In the genomic region with DNA sequence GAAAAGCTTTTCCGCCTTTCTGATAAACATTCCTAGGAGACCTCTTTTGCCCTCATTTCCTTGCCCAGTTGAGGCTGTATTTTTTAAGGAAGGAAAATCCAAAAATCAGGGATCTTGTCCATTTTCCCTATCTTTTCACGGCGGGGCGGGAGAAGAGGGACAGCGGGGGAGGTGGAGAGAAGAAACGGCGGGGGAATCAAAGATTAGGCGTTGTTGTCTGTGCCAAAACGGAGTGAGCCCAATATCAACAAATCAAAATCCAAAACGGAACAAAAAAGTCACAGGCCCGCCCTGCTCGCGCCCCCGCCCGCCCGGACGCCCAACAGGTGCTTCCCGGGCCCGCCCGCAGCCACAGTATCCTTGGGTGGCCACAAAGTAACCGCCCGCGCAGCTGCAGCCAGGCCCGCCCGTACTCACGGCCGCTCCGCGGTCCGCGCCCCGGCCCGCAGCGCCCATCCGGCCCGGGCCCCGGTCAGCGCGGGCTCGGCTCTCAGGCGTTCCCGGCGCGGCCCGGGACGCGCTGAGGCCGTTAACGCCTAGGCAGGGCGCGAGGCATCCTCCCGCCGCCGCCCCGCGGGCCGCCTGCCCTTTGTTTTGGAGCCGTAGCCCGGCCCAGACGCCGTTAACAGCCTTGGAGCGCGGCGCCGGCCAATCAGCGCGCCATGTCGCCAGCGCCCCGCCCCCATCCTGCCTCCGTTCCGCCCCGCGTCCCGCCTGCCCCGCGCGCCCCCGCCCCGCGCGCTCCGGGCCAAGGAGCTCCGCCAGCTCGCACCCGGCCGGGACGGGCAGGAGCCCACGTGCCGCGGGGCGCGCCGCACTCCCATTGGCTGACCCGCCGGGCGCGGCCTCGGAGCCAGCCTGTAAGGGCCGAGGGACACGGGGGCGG, we compare ENCODE assay signal across 1 cellular context.
TF ChIP-seq lines count a peak whose summit lies in the region.

A gene with protein sequence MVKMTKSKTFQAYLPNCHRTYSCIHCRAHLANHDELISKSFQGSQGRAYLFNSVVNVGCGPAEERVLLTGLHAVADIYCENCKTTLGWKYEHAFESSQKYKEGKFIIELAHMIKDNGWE (minus strand): TSS at position 597 of the 886 bp plus-strand sequence. CDS start 25,050 bp downstream, outside the sequence.

TF ChIP-seq in K562, 482 proteins besides CTCF, POLR2A, EP300 and RAD21 (continued from another document and continues in another):
- TF ChIP-seq, protein P1, sequence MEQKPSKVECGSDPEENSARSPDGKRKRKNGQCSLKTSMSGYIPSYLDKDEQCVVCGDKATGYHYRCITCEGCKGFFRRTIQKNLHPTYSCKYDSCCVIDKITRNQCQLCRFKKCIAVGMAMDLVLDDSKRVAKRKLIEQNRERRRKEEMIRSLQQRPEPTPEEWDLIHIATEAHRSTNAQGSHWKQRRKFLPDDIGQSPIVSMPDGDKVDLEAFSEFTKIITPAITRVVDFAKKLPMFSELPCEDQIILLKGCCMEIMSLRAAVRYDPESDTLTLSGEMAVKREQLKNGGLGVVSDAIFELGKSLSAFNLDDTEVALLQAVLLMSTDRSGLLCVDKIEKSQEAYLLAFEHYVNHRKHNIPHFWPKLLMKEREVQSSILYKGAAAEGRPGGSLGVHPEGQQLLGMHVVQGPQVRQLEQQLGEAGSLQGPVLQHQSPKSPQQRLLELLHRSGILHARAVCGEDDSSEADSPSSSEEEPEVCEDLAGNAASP (IDR thresholded peaks at IDR 0.05), result no peak
- TF ChIP-seq SRSF3 (IDR thresholded peaks at IDR 0.05; ENCODE audit: insufficient read depth, low read length) (no peak), POLR3G (IDR thresholded peaks at IDR 0.05; ENCODE audit: extremely low read depth, insufficient read length, insufficient replicate concordance) (no peak), SUPT5H (IDR thresholded peaks at IDR 0.05) (no peak), SP1 (CRISPR knock-in tag; IDR thresholded peaks at IDR 0.05) (no peak), NFYB (IDR thresholded peaks at IDR 0.05; ENCODE audit: extremely low read depth, insufficient read length) (no peak), CAMTA2 (CRISPR knock-in tag; conservative IDR thresholded peaks at IDR 0.05) (no peak), FOXP1 (CRISPR knock-in tag; IDR thresholded peaks at IDR 0.05) (no peak), HEY1 (CRISPR knock-in tag; IDR thresholded peaks at IDR 0.05; ENCODE audit: borderline replicate concordance) (no peak), JUND (IDR thresholded peaks at IDR 0.05; ENCODE audit: borderline replicate concordance, low read depth, low read length) (peak; percentile 62), JUND (tag; IDR thresholded peaks at IDR 0.05; ENCODE audit: borderline replicate concordance, low read depth, low read length) (no peak), ARID1B (IDR thresholded peaks at IDR 0.05) (no peak), RBM34 (IDR thresholded peaks at IDR 0.05; ENCODE audit: borderline replicate concordance, insufficient read depth, low read length) (no peak), NRF1 (conservative IDR thresholded peaks at IDR 0.05 in 1 of 2, IDR thresholded peaks at IDR 0.05 in 1 of 2) (no peak), TARDBP (IDR thresholded peaks at IDR 0.05) (no peak), ZNF561 (CRISPR knock-in tag; conservative IDR thresholded peaks at IDR 0.05) (no peak), ZNF76 (CRISPR knock-in tag; IDR thresholded peaks at IDR 0.05; ENCODE audit: borderline replicate concordance) (no peak), NR4A1 (CRISPR knock-in tag; IDR thresholded peaks at IDR 0.05) (no peak), NR4A1 (tag; IDR thresholded peaks at IDR 0.05) (no peak), YY1 (IDR thresholded peaks at IDR 0.05; ENCODE audit: borderline replicate concordance in 1 of 3, control insufficient read depth in 1 of 3, extremely low read depth in 1 of 3, insufficient read depth in 3 of 3, insufficient read length in 1 of 3, insufficient replicate concordance in 2 of 3, low read depth in 1 of 3, low read length in 2 of 3) (peak in 1 of 3 experiments; percentile 22), ZNF830 (CRISPR knock-in tag; IDR thresholded peaks at IDR 0.05) (no peak), U2AF2 (optimal IDR thresholded peaks at IDR 0.05; ENCODE audit: low read depth, low read length) (no peak), CHD2 (IDR thresholded peaks at IDR 0.05; ENCODE audit: low read depth, low read length) (peak; percentile 88), CBX3 (IDR thresholded peaks at IDR 0.05; ENCODE audit: borderline replicate concordance in 1 of 2, low read length in 2 of 2) (peak in 1 of 2 experiments; percentile 29; a peak in 1 of 3 replicates), TSC22D4 (tag; IDR thresholded peaks at IDR 0.05) (no peak), PHB (CRISPR knock-in tag; IDR thresholded peaks at IDR 0.05) (no peak), BRF1 (IDR thresholded peaks at IDR 0.05; ENCODE audit: borderline replicate concordance, extremely low read depth, insufficient read length) (no peak), CBX5 (IDR thresholded peaks at IDR 0.05; ENCODE audit: borderline replicate concordance, low read depth) (no peak), ZFPM2 (CRISPR knock-in tag; IDR thresholded peaks at IDR 0.05) (no peak), PCBP2 (IDR thresholded peaks at IDR 0.05; ENCODE audit: low read depth, low read length, poor library complexity, severe bottlenecking) (no peak), RBM22 (IDR thresholded peaks at IDR 0.05; ENCODE audit: low read depth, low read length, poor library complexity, severe bottlenecking) (no peak)
- TF ChIP-seq, protein P2, sequence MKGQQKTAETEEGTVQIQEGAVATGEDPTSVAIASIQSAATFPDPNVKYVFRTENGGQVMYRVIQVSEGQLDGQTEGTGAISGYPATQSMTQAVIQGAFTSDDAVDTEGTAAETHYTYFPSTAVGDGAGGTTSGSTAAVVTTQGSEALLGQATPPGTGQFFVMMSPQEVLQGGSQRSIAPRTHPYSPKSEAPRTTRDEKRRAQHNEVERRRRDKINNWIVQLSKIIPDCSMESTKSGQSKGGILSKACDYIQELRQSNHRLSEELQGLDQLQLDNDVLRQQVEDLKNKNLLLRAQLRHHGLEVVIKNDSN (CRISPR knock-in tag; IDR thresholded peaks at IDR 0.05), result no peak
- TF ChIP-seq, protein P3, sequence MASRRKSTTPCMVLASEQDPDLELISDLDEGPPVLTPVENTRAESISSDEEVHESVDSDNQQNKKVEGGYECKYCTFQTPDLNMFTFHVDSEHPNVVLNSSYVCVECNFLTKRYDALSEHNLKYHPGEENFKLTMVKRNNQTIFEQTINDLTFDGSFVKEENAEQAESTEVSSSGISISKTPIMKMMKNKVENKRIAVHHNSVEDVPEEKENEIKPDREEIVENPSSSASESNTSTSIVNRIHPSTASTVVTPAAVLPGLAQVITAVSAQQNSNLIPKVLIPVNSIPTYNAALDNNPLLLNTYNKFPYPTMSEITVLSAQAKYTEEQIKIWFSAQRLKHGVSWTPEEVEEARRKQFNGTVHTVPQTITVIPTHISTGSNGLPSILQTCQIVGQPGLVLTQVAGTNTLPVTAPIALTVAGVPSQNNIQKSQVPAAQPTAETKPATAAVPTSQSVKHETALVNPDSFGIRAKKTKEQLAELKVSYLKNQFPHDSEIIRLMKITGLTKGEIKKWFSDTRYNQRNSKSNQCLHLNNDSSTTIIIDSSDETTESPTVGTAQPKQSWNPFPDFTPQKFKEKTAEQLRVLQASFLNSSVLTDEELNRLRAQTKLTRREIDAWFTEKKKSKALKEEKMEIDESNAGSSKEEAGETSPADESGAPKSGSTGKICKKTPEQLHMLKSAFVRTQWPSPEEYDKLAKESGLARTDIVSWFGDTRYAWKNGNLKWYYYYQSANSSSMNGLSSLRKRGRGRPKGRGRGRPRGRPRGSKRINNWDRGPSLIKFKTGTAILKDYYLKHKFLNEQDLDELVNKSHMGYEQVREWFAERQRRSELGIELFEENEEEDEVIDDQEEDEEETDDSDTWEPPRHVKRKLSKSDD (conservative IDR thresholded peaks at IDR 0.05; ENCODE audit: low read length), result peak; percentile 73; the same call in 1 of the 2 replicates
- TF ChIP-seq, protein P4, sequence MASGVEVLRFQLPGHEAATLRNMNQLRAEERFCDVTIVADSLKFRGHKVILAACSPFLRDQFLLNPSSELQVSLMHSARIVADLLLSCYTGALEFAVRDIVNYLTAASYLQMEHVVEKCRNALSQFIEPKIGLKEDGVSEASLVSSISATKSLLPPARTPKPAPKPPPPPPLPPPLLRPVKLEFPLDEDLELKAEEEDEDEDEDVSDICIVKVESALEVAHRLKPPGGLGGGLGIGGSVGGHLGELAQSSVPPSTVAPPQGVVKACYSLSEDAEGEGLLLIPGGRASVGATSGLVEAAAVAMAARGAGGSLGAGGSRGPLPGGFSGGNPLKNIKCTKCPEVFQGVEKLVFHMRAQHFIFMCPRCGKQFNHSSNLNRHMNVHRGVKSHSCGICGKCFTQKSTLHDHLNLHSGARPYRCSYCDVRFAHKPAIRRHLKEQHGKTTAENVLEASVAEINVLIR (CRISPR knock-in tag; IDR thresholded peaks at IDR 0.05), result no peak
- TF ChIP-seq, protein P5, sequence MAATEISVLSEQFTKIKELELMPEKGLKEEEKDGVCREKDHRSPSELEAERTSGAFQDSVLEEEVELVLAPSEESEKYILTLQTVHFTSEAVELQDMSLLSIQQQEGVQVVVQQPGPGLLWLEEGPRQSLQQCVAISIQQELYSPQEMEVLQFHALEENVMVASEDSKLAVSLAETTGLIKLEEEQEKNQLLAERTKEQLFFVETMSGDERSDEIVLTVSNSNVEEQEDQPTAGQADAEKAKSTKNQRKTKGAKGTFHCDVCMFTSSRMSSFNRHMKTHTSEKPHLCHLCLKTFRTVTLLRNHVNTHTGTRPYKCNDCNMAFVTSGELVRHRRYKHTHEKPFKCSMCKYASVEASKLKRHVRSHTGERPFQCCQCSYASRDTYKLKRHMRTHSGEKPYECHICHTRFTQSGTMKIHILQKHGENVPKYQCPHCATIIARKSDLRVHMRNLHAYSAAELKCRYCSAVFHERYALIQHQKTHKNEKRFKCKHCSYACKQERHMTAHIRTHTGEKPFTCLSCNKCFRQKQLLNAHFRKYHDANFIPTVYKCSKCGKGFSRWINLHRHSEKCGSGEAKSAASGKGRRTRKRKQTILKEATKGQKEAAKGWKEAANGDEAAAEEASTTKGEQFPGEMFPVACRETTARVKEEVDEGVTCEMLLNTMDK (IDR thresholded peaks at IDR 0.05; ENCODE audit: borderline replicate concordance, insufficient read depth, low read depth, low read length, poor library complexity, severe bottlenecking), result no peak
- TF ChIP-seq, protein P6, sequence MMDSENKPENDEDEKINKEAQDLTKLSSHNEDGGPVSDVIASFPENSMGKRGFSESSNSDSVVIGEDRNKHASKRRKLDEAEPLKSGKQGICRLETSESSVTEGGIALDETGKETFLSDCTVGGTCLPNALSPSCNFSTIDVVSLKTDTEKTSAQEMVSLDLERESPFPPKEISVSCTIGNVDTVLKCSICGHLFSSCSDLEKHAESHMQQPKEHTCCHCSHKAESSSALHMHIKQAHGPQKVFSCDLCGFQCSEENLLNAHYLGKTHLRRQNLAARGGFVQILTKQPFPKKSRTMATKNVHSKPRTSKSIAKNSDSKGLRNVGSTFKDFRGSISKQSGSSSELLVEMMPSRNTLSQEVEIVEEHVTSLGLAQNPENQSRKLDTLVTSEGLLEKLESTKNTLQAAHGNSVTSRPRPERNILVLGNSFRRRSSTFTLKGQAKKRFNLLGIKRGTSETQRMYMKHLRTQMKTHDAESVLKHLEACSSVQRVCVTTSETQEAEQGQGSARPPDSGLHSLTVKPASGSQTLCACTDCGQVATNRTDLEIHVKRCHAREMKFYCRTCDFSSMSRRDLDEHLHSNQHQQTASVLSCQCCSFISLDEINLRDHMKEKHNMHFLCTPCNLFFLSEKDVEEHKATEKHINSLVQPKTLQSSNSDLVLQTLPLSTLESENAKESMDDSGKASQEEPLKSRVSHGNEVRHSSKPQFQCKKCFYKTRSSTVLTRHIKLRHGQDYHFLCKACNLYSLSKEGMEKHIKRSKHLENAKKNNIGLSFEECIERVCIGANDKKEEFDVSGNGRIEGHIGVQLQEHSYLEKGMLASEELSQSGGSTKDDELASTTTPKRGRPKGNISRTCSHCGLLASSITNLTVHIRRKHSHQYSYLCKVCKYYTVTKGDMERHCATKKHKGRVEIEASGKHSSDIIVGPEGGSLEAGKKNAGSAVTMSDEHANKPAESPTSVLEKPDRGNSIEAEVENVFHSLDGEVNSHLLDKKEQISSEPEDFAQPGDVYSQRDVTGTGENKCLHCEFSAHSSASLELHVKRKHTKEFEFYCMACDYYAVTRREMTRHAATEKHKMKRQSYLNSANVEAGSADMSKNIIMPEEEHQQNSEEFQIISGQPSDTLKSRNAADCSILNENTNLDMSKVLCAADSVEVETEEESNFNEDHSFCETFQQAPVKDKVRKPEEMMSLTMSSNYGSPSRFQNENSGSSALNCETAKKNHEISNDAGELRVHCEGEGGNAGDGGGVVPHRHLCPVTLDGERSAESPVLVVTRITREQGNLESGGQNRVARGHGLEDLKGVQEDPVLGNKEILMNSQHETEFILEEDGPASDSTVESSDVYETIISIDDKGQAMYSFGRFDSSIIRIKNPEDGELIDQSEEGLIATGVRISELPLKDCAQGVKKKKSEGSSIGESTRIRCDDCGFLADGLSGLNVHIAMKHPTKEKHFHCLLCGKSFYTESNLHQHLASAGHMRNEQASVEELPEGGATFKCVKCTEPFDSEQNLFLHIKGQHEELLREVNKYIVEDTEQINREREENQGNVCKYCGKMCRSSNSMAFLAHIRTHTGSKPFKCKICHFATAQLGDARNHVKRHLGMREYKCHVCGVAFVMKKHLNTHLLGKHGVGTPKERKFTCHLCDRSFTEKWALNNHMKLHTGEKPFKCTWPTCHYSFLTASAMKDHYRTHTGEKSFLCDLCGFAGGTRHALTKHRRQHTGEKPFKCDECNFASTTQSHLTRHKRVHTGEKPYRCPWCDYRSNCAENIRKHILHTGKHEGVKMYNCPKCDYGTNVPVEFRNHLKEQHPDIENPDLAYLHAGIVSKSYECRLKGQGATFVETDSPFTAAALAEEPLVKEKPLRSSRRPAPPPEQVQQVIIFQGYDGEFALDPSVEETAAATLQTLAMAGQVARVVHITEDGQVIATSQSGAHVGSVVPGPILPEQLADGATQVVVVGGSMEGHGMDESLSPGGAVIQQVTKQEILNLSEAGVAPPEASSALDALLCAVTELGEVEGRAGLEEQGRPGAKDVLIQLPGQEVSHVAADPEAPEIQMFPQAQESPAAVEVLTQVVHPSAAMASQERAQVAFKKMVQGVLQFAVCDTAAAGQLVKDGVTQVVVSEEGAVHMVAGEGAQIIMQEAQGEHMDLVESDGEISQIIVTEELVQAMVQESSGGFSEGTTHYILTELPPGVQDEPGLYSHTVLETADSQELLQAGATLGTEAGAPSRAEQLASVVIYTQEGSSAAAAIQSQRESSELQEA (IDR thresholded peaks at IDR 0.05; ENCODE audit: low read depth), result no peak
- TF ChIP-seq, protein P7, sequence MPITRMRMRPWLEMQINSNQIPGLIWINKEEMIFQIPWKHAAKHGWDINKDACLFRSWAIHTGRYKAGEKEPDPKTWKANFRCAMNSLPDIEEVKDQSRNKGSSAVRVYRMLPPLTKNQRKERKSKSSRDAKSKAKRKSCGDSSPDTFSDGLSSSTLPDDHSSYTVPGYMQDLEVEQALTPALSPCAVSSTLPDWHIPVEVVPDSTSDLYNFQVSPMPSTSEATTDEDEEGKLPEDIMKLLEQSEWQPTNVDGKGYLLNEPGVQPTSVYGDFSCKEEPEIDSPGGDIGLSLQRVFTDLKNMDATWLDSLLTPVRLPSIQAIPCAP (CRISPR knock-in tag; IDR thresholded peaks at IDR 0.05; ENCODE audit: borderline replicate concordance), result no peak
